In the genomic region with DNA sequence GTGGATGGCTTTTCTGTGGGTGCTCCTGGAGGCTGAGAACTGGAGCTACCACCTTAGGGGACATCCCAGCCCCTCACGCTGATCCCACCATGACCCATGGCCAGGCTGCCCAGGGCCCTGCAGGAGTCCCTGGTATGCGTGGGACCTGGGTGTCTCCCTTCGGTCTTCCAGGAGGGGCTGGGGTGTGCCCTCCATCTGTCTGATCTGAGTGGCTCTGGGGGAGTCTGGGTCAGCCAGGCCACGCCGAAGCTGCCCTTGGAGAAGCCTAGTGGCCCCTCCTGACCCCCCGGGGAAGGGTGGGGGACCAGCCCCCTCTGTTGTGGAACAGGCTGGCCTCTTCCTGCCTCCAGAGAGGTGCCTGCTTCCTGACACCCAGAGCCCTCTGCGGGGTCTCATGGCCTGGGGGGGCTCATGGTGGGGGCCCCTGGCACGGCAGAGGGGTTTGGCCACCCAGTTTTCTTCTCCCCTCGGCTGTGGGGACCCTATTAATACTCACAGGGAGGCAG, we compare ENCODE assay signal across 16 cellular contexts. TPM values are rescaled to one million over a fixed set of nuclear protein-coding genes. Genes with fewer than 3 reads are reported as not detected.
DNase-seq lines count a peak whose midpoint lies in the region; ATAC-seq and TF ChIP-seq lines count a peak whose summit lies in the region.
"Had no signal": no experiment of that assay in that cellular context is flagged by ENCODE, and none has a peak within 500 bp of the region (broad histone marks: within the 10 kb centered on the region; RNA-seq: fewer than 3 reads in every experiment).

No MANE protein-coding gene starts in this region.

- TF ChIP-seq EP300 in esophagus muscularis mucosa (IDR thresholded peaks at IDR 0.05) = no peak

- peaks cover 61% of the 10 kb centered on the region for H3K4me1 Mint-ChIP-seq in osteocyte (ENCODE audit: unreplicated experiment)

- no peak for TF ChIP-seq POLR2A in esophagus muscularis mucosa (IDR thresholded peaks at IDR 0.05; ENCODE audit: low read depth)
- TF ChIP-seq POLR2A in vagina (IDR thresholded peaks at IDR 0.05) = no peak

- no peak overlapping the region for H3K4me3 ChIP-seq in left ventricle myocardium inferior
- H3K4me3 ChIP-seq in esophagus muscularis mucosa = peak overlapping the region in 2 of 4 donors; percentile 14 to 25
- H3K4me3 ChIP-seq in vagina = no peak overlapping the region
- H3K4me3 ChIP-seq: A549 had no signal

- H3K36me3 ChIP-seq in left ventricle myocardium inferior (no peaks in the 10 kb centered on the region), esophagus muscularis mucosa (no peaks in the 10 kb centered on the region), vagina (no peaks in the 10 kb centered on the region)

- peaks cover 97% of the 10 kb centered on the region for H3K4me1 ChIP-seq in left ventricle myocardium inferior
- H3K4me1 ChIP-seq in esophagus muscularis mucosa = peaks cover 84 to 100% (median 98%) of the 10 kb centered on the region in 4 donors
- H3K4me1 ChIP-seq in vagina = peaks cover 82% of the 10 kb centered on the region

- peak overlapping the region; percentile 44 for H3K27ac Mint-ChIP-seq in osteocyte (ENCODE audit: unreplicated experiment)
- H3K27ac Mint-ChIP-seq: activated naive CD4-positive, alpha-beta T cell treated with anti-CD3 and anti-CD28 coated beads, Interleukin-2, amount 50 U/mL, for 72 hours had no signal

- no peak overlapping the region for H3K4me3 Mint-ChIP-seq in osteocyte (ENCODE audit: unreplicated experiment)

- H3K27me3 Mint-ChIP-seq in osteocyte (ENCODE audit: unreplicated experiment) = no peaks in the 10 kb centered on the region

- H3K36me3 Mint-ChIP-seq in osteocyte (ENCODE audit: unreplicated experiment) = no peaks in the 10 kb centered on the region
- H3K36me3 Mint-ChIP-seq: activated naive CD4-positive, alpha-beta T cell treated with anti-CD3 and anti-CD28 coated beads, Interleukin-2, amount 50 U/mL, for 72 hours had no signal

- intact Hi-C loops in left ventricle myocardium inferior (cut with micrococcal nuclease) (no loop called here), Right ventricle myocardium inferior (cut with DNase I) (no loop called here), esophagus muscularis mucosa (cut with DNase I) (no loop called here), vagina (cut with DNase I) (loop anchor here (5.0 kb wide), 1 partner anchor 42 kb away; no protein-coding TSS in a partner anchor)

- DNase-seq in left ventricle myocardium inferior (no peak), Right ventricle myocardium inferior (ENCODE audit: missing footprints) (no peak), esophagus muscularis mucosa (ENCODE audit: extremely low spot score) (no peak), osteocyte (ENCODE audit: extremely low spot score, unreplicated experiment) (no peak), vagina (ENCODE audit: extremely low spot score in 2 of 2) (no peak), NCI-H446 treated with DMSO at 0.1 percent for 48 hours (lab: John Stamatoyannopoulos, UW) (no peak), activated gamma-delta T cell (lab: John Stamatoyannopoulos, UW) (no peak)
- DNase-seq: activated CD4-positive, alpha-beta T cell treated with anti-CD3 and anti-CD28 coated beads, Interleukin-2, amount 50 U/mL, for 1 hour; activated T-cell treated with anti-CD3 and anti-CD28 coated beads, Interleukin-2, amount 50 U/mL, for 1 hour; MM.1S; NCI-H2029; stimulated activated CD4-positive, alpha-beta T cell treated with anti-CD3 and anti-CD28 coated beads, Interleukin-4, amount 100 ng/mL, for 1 hour had no signal

- ATAC-seq in Right ventricle myocardium inferior (no peak), HG02763 (IDR thresholded peaks at IDR 0.05; ENCODE audit: unreplicated experiment) (no peak)
- ATAC-seq: activated naive CD4-positive, alpha-beta T cell treated with anti-CD3 and anti-CD28 coated beads, Interleukin-2, amount 50 U/mL, for 72 hours had no signal

- H3K27me3 ChIP-seq in left ventricle myocardium inferior (ENCODE audit: low read depth) (no peaks in the 10 kb centered on the region), esophagus muscularis mucosa (no peaks in the 10 kb centered on the region), vagina (no peaks in the 10 kb centered on the region)

- no peaks in the 10 kb centered on the region for H3K9me3 Mint-ChIP-seq in osteocyte (ENCODE audit: unreplicated experiment)
- H3K9me3 Mint-ChIP-seq: activated naive CD4-positive, alpha-beta T cell treated with anti-CD3 and anti-CD28 coated beads, Interleukin-2, amount 50 U/mL, for 72 hours; nephron had no signal

- WGBS in esophagus muscularis mucosa = 67% methylated on average over 1 of the region's 9 CpGs

- H3K9me3 ChIP-seq in left ventricle myocardium inferior (replicated peaks) (no peaks in the 10 kb centered on the region), esophagus muscularis mucosa (no peaks in the 10 kb centered on the region), vagina (no peaks in the 10 kb centered on the region)
- H3K9me3 ChIP-seq: A549 had no signal

- peak overlapping the region; percentile 85 for H3K27ac ChIP-seq in left ventricle myocardium inferior (replicated peaks)
- peak overlapping the region; percentile 72 to 86 (median 80) for H3K27ac ChIP-seq in esophagus muscularis mucosa (replicated peaks in 1 of 4)
- peak overlapping the region; percentile 67 for H3K27ac ChIP-seq in vagina

- TF ChIP-seq CTCF in left ventricle myocardium inferior (IDR thresholded peaks at IDR 0.05; ENCODE audit: borderline replicate concordance) = no peak
- no peak for TF ChIP-seq CTCF in esophagus muscularis mucosa (IDR thresholded peaks at IDR 0.05)
- no peak for TF ChIP-seq CTCF in osteocyte (IDR thresholded peaks at IDR 0.05)
- TF ChIP-seq CTCF in vagina (IDR thresholded peaks at IDR 0.05) = no peak

RNA-seq across cellular contexts. Expression of a gene that starts 10.7 kb away (rescaled TPM):
- total RNA-seq in left ventricle myocardium inferior = 27.9 TPM
- 32.1 TPM for total RNA-seq in Right ventricle myocardium inferior
- 10 to 100 TPM; 31.1 to 54.5 (median 36.7) TPM for total RNA-seq in esophagus muscularis mucosa
- 24.4 and 29.0 TPM in 2 replicates for total RNA-seq in osteocyte
- total RNA-seq in vagina = 113 TPM

RNA-seq across cellular contexts. Expression of a gene that starts 54.0 kb away (rescaled TPM):
- total RNA-seq in left ventricle myocardium inferior (15.9 TPM), Right ventricle myocardium inferior (19.0 TPM), esophagus muscularis mucosa (10 to 100 TPM; 17.6 to 29.2 (median 25.8) TPM), osteocyte (31.1 and 35.9 TPM in 2 replicates), vagina (31.7 TPM)
